In genomic region chr14:94089479-94089878, GRCh38 we compare ENCODE assay signal across 1 cellular context.
TF ChIP-seq lines count a peak whose summit lies in the region.

No MANE protein-coding gene starts in this region.

TF ChIP-seq in K562, 482 proteins besides CTCF, POLR2A, EP300 and RAD21 (continues in another document):
- TF ChIP-seq ZBTB17 (CRISPR knock-in tag; IDR thresholded peaks at IDR 0.05) (no peak), JUN (IDR thresholded peaks at IDR 0.05; ENCODE audit: borderline replicate concordance, low read depth, low read length) (no peak), JUN (CRISPR knock-in tag; IDR thresholded peaks at IDR 0.05; ENCODE audit: borderline replicate concordance) (no peak), TCF7L2 (IDR thresholded peaks at IDR 0.05; ENCODE audit: low read depth, low read length) (no peak), WHSC1 (IDR thresholded peaks at IDR 0.05; ENCODE audit: low read length) (no peak), ZNF584 (CRISPR knock-in tag; IDR thresholded peaks at IDR 0.05; ENCODE audit: low read depth) (0 out of 2 replicates have a peak, but pooled peaks have one; percentile 38), NFIC (IDR thresholded peaks at IDR 0.05) (no peak), RB1 (IDR thresholded peaks at IDR 0.05; ENCODE audit: low read depth) (no peak), HDAC3 (IDR thresholded peaks at IDR 0.05; ENCODE audit: borderline replicate concordance, partially characterized antibody) (no peak), FOXA3 (CRISPR knock-in tag; conservative IDR thresholded peaks at IDR 0.05 in 1 of 2, IDR thresholded peaks at IDR 0.05 in 1 of 2) (no peak), NELFE (IDR thresholded peaks at IDR 0.05; ENCODE audit: insufficient read depth, insufficient read length) (no peak), FOXJ3 (CRISPR knock-in tag; IDR thresholded peaks at IDR 0.05) (no peak), EZH2 (IDR thresholded peaks at IDR 0.05; ENCODE audit: borderline replicate concordance, low read depth, low read length) (no peak), EWSR1 (IDR thresholded peaks at IDR 0.05; ENCODE audit: borderline replicate concordance, low read depth, partially characterized antibody) (no peak), PTTG1 (tag; IDR thresholded peaks at IDR 0.05; ENCODE audit: low read depth) (peak; percentile 79; the same call in 1 of the 2 replicates), ZNF239 (CRISPR knock-in tag; IDR thresholded peaks at IDR 0.05) (no peak), NR2C1 (IDR thresholded peaks at IDR 0.05) (no peak), NR2C1 (tag; IDR thresholded peaks at IDR 0.05) (peak; percentile 69), HNRNPUL1 (IDR thresholded peaks at IDR 0.05; ENCODE audit: low read length) (no peak), NCOA6 (IDR thresholded peaks at IDR 0.05) (no peak), CSDE1 (IDR thresholded peaks at IDR 0.05) (no peak), E4F1 (CRISPR knock-in tag; IDR thresholded peaks at IDR 0.05; ENCODE audit: borderline replicate concordance) (no peak), ZNF583 (CRISPR knock-in tag; IDR thresholded peaks at IDR 0.05) (no peak), MTA2 (IDR thresholded peaks at IDR 0.05; ENCODE audit: low read depth) (no peak), ZNF668 (CRISPR knock-in tag; IDR thresholded peaks at IDR 0.05) (0 out of 2 replicates have a peak, but pooled peaks have one; percentile 53), TCFL5 (CRISPR knock-in tag; conservative IDR thresholded peaks at IDR 0.05) (no peak), ZNF449 (CRISPR knock-in tag; IDR thresholded peaks at IDR 0.05) (no peak), HINFP (tag; conservative IDR thresholded peaks at IDR 0.05; ENCODE audit: low read depth) (0 out of 2 replicates have a peak, but pooled peaks have one; percentile 27), CBX8 (IDR thresholded peaks at IDR 0.05; ENCODE audit: borderline replicate concordance, extremely low read depth, low read depth, low read length, poor library complexity, severe bottlenecking) (no peak), ZNF76 (CRISPR knock-in tag; IDR thresholded peaks at IDR 0.05; ENCODE audit: borderline replicate concordance) (no peak), TBL1XR1 (IDR thresholded peaks at IDR 0.05; ENCODE audit: low read length in 2 of 2) (no peak), ZBTB34 (CRISPR knock-in tag; IDR thresholded peaks at IDR 0.05) (no peak), EGR1 (conservative IDR thresholded peaks at IDR 0.05) (no peak), HEY1 (CRISPR knock-in tag; IDR thresholded peaks at IDR 0.05; ENCODE audit: borderline replicate concordance) (no peak), ZKSCAN8 (CRISPR knock-in tag; IDR thresholded peaks at IDR 0.05) (no peak), KAT7 (CRISPR knock-in tag; IDR thresholded peaks at IDR 0.05; ENCODE audit: borderline replicate concordance) (no peak), MYBL2 (IDR thresholded peaks at IDR 0.05; ENCODE audit: low read depth) (no peak), MYBL2 (CRISPR knock-in tag; IDR thresholded peaks at IDR 0.05; ENCODE audit: borderline replicate concordance) (no peak), CCNT2 (IDR thresholded peaks at IDR 0.05; ENCODE audit: borderline replicate concordance, extremely low read depth, insufficient read length, low read depth, low read length) (no peak), SAFB (IDR thresholded peaks at IDR 0.05; ENCODE audit: borderline replicate concordance, low read depth, low read length) (no peak), ZNF277 (CRISPR knock-in tag; IDR thresholded peaks at IDR 0.05; ENCODE audit: borderline replicate concordance) (no peak), HOXB6 (CRISPR knock-in tag; IDR thresholded peaks at IDR 0.05; ENCODE audit: borderline replicate concordance) (no peak), NR3C1 (CRISPR knock-in tag; IDR thresholded peaks at IDR 0.05) (no peak)
- TF ChIP-seq, protein P1, sequence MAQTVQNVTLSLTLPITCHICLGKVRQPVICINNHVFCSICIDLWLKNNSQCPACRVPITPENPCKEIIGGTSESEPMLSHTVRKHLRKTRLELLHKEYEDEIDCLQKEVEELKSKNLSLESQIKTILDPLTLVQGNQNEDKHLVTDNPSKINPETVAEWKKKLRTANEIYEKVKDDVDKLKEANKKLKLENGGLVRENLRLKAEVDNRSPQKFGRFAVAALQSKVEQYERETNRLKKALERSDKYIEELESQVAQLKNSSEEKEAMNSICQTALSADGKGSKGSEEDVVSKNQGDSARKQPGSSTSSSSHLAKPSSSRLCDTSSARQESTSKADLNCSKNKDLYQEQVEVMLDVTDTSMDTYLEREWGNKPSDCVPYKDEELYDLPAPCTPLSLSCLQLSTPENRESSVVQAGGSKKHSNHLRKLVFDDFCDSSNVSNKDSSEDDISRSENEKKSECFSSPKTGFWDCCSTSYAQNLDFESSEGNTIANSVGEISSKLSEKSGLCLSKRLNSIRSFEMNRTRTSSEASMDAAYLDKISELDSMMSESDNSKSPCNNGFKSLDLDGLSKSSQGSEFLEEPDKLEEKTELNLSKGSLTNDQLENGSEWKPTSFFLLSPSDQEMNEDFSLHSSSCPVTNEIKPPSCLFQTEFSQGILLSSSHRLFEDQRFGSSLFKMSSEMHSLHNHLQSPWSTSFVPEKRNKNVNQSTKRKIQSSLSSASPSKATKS (CRISPR knock-in tag; IDR thresholded peaks at IDR 0.05): no peak
- TF ChIP-seq, protein P2, sequence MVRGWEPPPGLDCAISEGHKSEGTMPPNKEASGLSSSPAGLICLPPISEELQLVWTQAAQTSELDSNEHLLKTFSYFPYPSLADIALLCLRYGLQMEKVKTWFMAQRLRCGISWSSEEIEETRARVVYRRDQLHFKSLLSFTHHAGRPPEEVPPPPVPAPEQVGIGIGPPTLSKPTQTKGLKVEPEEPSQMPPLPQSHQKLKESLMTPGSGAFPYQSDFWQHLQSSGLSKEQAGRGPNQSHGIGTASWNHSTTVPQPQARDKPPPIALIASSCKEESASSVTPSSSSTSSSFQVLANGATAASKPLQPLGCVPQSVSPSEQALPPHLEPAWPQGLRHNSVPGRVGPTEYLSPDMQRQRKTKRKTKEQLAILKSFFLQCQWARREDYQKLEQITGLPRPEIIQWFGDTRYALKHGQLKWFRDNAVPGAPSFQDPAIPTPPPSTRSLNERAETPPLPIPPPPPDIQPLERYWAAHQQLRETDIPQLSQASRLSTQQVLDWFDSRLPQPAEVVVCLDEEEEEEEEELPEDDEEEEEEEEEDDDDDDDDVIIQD (CRISPR knock-in tag; IDR thresholded peaks at IDR 0.05): no peak
- TF ChIP-seq, protein P3, sequence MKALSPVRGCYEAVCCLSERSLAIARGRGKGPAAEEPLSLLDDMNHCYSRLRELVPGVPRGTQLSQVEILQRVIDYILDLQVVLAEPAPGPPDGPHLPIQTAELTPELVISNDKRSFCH (CRISPR knock-in tag; IDR thresholded peaks at IDR 0.05): no peak
- TF ChIP-seq, protein P3 (tag; IDR thresholded peaks at IDR 0.05): 0 out of 2 replicates have a peak, but pooled peaks have one; percentile 30
- TF ChIP-seq, protein P4, sequence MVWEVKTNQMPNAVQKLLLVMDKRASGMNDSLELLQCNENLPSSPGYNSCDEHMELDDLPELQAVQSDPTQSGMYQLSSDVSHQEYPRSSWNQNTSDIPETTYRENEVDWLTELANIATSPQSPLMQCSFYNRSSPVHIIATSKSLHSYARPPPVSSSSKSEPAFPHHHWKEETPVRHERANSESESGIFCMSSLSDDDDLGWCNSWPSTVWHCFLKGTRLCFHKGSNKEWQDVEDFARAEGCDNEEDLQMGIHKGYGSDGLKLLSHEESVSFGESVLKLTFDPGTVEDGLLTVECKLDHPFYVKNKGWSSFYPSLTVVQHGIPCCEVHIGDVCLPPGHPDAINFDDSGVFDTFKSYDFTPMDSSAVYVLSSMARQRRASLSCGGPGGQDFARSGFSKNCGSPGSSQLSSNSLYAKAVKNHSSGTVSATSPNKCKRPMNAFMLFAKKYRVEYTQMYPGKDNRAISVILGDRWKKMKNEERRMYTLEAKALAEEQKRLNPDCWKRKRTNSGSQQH (CRISPR knock-in tag; IDR thresholded peaks at IDR 0.05): no peak
- TF ChIP-seq, protein P5, sequence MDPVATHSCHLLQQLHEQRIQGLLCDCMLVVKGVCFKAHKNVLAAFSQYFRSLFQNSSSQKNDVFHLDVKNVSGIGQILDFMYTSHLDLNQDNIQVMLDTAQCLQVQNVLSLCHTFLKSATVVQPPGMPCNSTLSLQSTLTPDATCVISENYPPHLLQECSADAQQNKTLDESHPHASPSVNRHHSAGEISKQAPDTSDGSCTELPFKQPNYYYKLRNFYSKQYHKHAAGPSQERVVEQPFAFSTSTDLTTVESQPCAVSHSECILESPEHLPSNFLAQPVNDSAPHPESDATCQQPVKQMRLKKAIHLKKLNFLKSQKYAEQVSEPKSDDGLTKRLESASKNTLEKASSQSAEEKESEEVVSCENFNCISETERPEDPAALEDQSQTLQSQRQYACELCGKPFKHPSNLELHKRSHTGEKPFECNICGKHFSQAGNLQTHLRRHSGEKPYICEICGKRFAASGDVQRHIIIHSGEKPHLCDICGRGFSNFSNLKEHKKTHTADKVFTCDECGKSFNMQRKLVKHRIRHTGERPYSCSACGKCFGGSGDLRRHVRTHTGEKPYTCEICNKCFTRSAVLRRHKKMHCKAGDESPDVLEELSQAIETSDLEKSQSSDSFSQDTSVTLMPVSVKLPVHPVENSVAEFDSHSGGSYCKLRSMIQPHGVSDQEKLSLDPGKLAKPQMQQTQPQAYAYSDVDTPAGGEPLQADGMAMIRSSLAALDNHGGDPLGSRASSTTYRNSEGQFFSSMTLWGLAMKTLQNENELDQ (CRISPR knock-in tag; IDR thresholded peaks at IDR 0.05; ENCODE audit: borderline replicate concordance): no peak
- TF ChIP-seq, protein P6, sequence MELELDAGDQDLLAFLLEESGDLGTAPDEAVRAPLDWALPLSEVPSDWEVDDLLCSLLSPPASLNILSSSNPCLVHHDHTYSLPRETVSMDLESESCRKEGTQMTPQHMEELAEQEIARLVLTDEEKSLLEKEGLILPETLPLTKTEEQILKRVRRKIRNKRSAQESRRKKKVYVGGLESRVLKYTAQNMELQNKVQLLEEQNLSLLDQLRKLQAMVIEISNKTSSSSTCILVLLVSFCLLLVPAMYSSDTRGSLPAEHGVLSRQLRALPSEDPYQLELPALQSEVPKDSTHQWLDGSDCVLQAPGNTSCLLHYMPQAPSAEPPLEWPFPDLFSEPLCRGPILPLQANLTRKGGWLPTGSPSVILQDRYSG (tag; conservative IDR thresholded peaks at IDR 0.05; ENCODE audit: low read depth): peak; percentile 61; the same call in 1 of the 2 replicates
